ENCODE assay signal across 13 cellular contexts in genomic region chr17:10652984-10653680, GRCh38. TPM values are rescaled to one million over a fixed set of nuclear protein-coding genes. Genes with fewer than 3 reads are reported as not detected.
A peak's percentile ranks its signal among the peaks of the same experiment; 100 is the strongest.
DNase-seq lines count a peak whose midpoint lies in the region; ATAC-seq and TF ChIP-seq lines count a peak whose summit lies in the region.
"Had no signal": no experiment of that assay in that cellular context is flagged by ENCODE, and none has a peak within 500 bp of the region (broad histone marks: within the 10 kb centered on the region; RNA-seq: fewer than 3 reads in every experiment).

No MANE protein-coding gene starts in this region.

- H3K27ac Mint-ChIP-seq in activated T-helper 1 cell treated with anti-CD3 and anti-CD28 coated beads, Interleukin-12 subunit alpha, Interleukin-12 subunit beta, Interleukin-2, Interleukin-4 antibody, amounts not matched to agents 30 ng/mL and 10 ng/mL and 1 ng/mL, durations not matched to agents 14 hours and 24 hours and 36 hours = peak overlapping the region; percentile 56
- peak overlapping the region; percentile 62 for H3K27ac Mint-ChIP-seq in neural progenitor cell

- H3K4me3 ChIP-seq in neural progenitor cell = no peak overlapping the region
- H3K4me3 ChIP-seq: breast epithelium, right atrium auricular region, thoracic aorta had no signal

- H3K4me3 Mint-ChIP-seq in activated T-helper 1 cell treated with anti-CD3 and anti-CD28 coated beads, Interleukin-12 subunit alpha, Interleukin-12 subunit beta, Interleukin-2, Interleukin-4 antibody, amounts not matched to agents 30 ng/mL and 10 ng/mL and 1 ng/mL, durations not matched to agents 14 hours and 24 hours and 36 hours = peak overlapping the region; percentile 12
- no peak overlapping the region for H3K4me3 Mint-ChIP-seq in neural progenitor cell

- H3K27ac ChIP-seq in neural progenitor cell = no peak overlapping the region
- H3K27ac ChIP-seq: breast epithelium, right atrium auricular region, thoracic aorta had no signal

- no peaks in the 10 kb centered on the region for H3K9me3 ChIP-seq in neural progenitor cell (ENCODE audit: low read depth)
- H3K9me3 ChIP-seq: breast epithelium, right atrium auricular region, thoracic aorta had no signal

- no peak overlapping the region for H3K4me2 ChIP-seq in neural progenitor cell

- intact Hi-C loops in activated T-helper 1 cell treated with anti-CD3 and anti-CD28 coated beads, Interleukin-12 subunit alpha, Interleukin-12 subunit beta, Interleukin-2, Interleukin-4 antibody, amounts not matched to agents 30 ng/mL and 10 ng/mL and 1 ng/mL, durations not matched to agents 14 hours and 24 hours and 36 hours (cut with micrococcal nuclease) = no loop called here

- H3K9me3 Mint-ChIP-seq in activated T-helper 1 cell treated with anti-CD3 and anti-CD28 coated beads, Interleukin-12 subunit alpha, Interleukin-12 subunit beta, Interleukin-2, Interleukin-4 antibody, amounts not matched to agents 30 ng/mL and 10 ng/mL and 1 ng/mL, durations not matched to agents 14 hours and 24 hours and 36 hours = no peaks in the 10 kb centered on the region
- H3K9me3 Mint-ChIP-seq in neural progenitor cell = no peaks in the 10 kb centered on the region

- H3K27me3 Mint-ChIP-seq in activated T-helper 1 cell treated with anti-CD3 and anti-CD28 coated beads, Interleukin-12 subunit alpha, Interleukin-12 subunit beta, Interleukin-2, Interleukin-4 antibody, amounts not matched to agents 30 ng/mL and 10 ng/mL and 1 ng/mL, durations not matched to agents 14 hours and 24 hours and 36 hours (ENCODE audit: insufficient read depth) = no peaks in the 10 kb centered on the region
- no peaks in the 10 kb centered on the region for H3K27me3 Mint-ChIP-seq in neural progenitor cell (ENCODE audit: insufficient read depth, low read depth)

- CTCF ChIA-PET in GM10248 (lab: Yijun Ruan, JAX) = interaction anchor here (1.1 to 2.7 kb wide), 4 partner anchors 10 to 192 kb away, joined by 3 to 8 read pairs (median 5); no protein-coding TSS in a partner anchor

- peaks cover 5% of the 10 kb centered on the region for H3K4me1 Mint-ChIP-seq in activated T-helper 1 cell treated with anti-CD3 and anti-CD28 coated beads, Interleukin-12 subunit alpha, Interleukin-12 subunit beta, Interleukin-2, Interleukin-4 antibody, amounts not matched to agents 30 ng/mL and 10 ng/mL and 1 ng/mL, durations not matched to agents 14 hours and 24 hours and 36 hours (ENCODE audit: low read depth)
- H3K4me1 Mint-ChIP-seq in neural progenitor cell = no peaks in the 10 kb centered on the region

- no peaks in the 10 kb centered on the region for H3K36me3 ChIP-seq in neural progenitor cell
- H3K36me3 ChIP-seq: breast epithelium, right atrium auricular region had no signal

- H3K9ac ChIP-seq in neural progenitor cell = no peak overlapping the region

- POLR2A ChIA-PET in GM10248 (lab: Yijun Ruan, JAX) = no interaction called here

- H3K36me3 Mint-ChIP-seq in activated T-helper 1 cell treated with anti-CD3 and anti-CD28 coated beads, Interleukin-12 subunit alpha, Interleukin-12 subunit beta, Interleukin-2, Interleukin-4 antibody, amounts not matched to agents 30 ng/mL and 10 ng/mL and 1 ng/mL, durations not matched to agents 14 hours and 24 hours and 36 hours (ENCODE audit: low read depth) = no peaks in the 10 kb centered on the region
- H3K36me3 Mint-ChIP-seq in neural progenitor cell = no peaks in the 10 kb centered on the region

- no peak overlapping the region for H2AFZ ChIP-seq in neural progenitor cell (replicated peaks)

- no peaks in the 10 kb centered on the region for H3F3A ChIP-seq in neural progenitor cell (ENCODE audit: low read depth)

- TF ChIP-seq CTCF in GM10248 (IDR thresholded peaks at IDR 0.05; ENCODE audit: control extremely low read depth, extremely low read depth, low read depth, missing control alignments) = no peak
- TF ChIP-seq CTCF in neural progenitor cell (IDR thresholded peaks at IDR 0.05) = no peak
- no peak for TF ChIP-seq CTCF in omental fat pad (IDR thresholded peaks at IDR 0.05)

- DNase-seq in GM10248 (ENCODE audit: extremely low spot score) = peak; percentile 52
- DNase-seq in activated T-helper 1 cell treated with anti-CD3 and anti-CD28 coated beads, Interleukin-12 subunit alpha, Interleukin-12 subunit beta, Interleukin-2, Interleukin-4 antibody, amounts not matched to agents 30 ng/mL and 10 ng/mL and 1 ng/mL, durations not matched to agents 14 hours and 24 hours and 36 hours (ENCODE audit: low spot score) = no peak
- no peak for DNase-seq in neural progenitor cell (ENCODE audit: low spot score)
- DNase-seq in SKM-1 treated with dmso at 0.1 percent for 144 hours (lab: John Stamatoyannopoulos, UW; ENCODE audit: unreplicated experiment) = no peak
- no peak for DNase-seq in omental fat pad (ENCODE audit: low spot score)
- DNase-seq: midbrain, NCI-H2171 had no signal

- H3K4me1 ChIP-seq in neural progenitor cell = peaks cover 4% of the 10 kb centered on the region
- H3K4me1 ChIP-seq: breast epithelium, right atrium auricular region had no signal

- ATAC-seq in GM21381 (IDR thresholded peaks at IDR 0.05; ENCODE audit: unreplicated experiment) = peak; percentile 61
- ATAC-seq in GM21619 (IDR thresholded peaks at IDR 0.05; ENCODE audit: unreplicated experiment) = no peak
- no peak for ATAC-seq in omental fat pad (ENCODE audit: low FRiP score)

- H3K27me3 ChIP-seq in neural progenitor cell = no peaks in the 10 kb centered on the region
- H3K27me3 ChIP-seq: breast epithelium, right atrium auricular region had no signal

- H3K79me2 ChIP-seq in neural progenitor cell (ENCODE audit: low read depth) = no peaks in the 10 kb centered on the region

- H4K20me1 ChIP-seq in neural progenitor cell (ENCODE audit: low read depth) = no peaks in the 10 kb centered on the region

RNA-seq across cellular contexts. Expression of gene MYH3, which starts 4.0 kb away (rescaled TPM):
- 6.5 and 7.3 TPM in 2 replicates for total RNA-seq in activated T-helper 1 cell treated with anti-CD3 and anti-CD28 coated beads, Interleukin-12 subunit alpha, Interleukin-12 subunit beta, Interleukin-2, Interleukin-4 antibody, amounts not matched to agents 30 ng/mL and 10 ng/mL and 1 ng/mL, durations not matched to agents 14 hours and 24 hours and 36 hours
- total RNA-seq in neural progenitor cell (ENCODE audit: low replicate concordance) (0.36 and 0.40 TPM in 2 replicates), omental fat pad (1 to 10 TPM; 2.3 to 2.8 (median 2.5) TPM)
- total RNA-seq: H4 had no signal

RNA-seq across cellular contexts. Expression of gene SCO1, which starts 44.2 kb away (rescaled TPM):
- total RNA-seq in activated T-helper 1 cell treated with anti-CD3 and anti-CD28 coated beads, Interleukin-12 subunit alpha, Interleukin-12 subunit beta, Interleukin-2, Interleukin-4 antibody, amounts not matched to agents 30 ng/mL and 10 ng/mL and 1 ng/mL, durations not matched to agents 14 hours and 24 hours and 36 hours = 42.0 and 43.7 TPM in 2 replicates
- total RNA-seq in neural progenitor cell (ENCODE audit: low replicate concordance) (32.4 and 39.0 TPM in 2 replicates), omental fat pad (10 to 100 TPM; 18.0 to 35.4 (median 24.2) TPM)

RNA-seq across cellular contexts. Expression of gene ADPRM, which starts 44.3 kb away (rescaled TPM):
- total RNA-seq in activated T-helper 1 cell treated with anti-CD3 and anti-CD28 coated beads, Interleukin-12 subunit alpha, Interleukin-12 subunit beta, Interleukin-2, Interleukin-4 antibody, amounts not matched to agents 30 ng/mL and 10 ng/mL and 1 ng/mL, durations not matched to agents 14 hours and 24 hours and 36 hours = 10.3 and 12.6 TPM in 2 replicates
- total RNA-seq in neural progenitor cell (ENCODE audit: low replicate concordance) (8.9 and 10.2 TPM in 2 replicates), omental fat pad (10 to 100 TPM in 1 of 4 donors, 1 to 10 TPM in 3; 7.7 to 12.5 (median 9.7) TPM)
